In the genomic region with DNA sequence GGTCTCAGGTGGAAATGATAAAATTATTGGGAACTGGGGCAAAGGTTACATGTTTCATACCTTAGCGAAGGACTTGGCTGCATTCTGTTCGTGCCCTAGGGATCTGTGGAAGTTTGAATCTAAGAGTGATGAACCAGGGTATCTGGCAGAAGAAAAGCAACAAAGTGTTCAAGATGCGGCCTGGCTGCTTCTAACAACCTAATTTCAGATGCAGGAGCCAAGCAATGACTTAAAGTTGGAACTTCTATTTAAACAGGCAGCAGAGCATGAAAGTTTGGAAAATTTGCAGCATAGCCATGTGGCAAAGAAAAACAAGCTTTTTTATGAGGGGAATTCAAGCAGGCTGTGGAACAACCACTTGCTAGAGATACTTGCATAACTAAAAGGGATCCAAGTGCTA, we compare ENCODE assay signal across 25 cellular contexts.
"Had no signal": no experiment of that assay in that cellular context is flagged by ENCODE, and none has a peak within 500 bp of the region (broad histone marks: within the 10 kb centered on the region; RNA-seq: fewer than 3 reads in every experiment).

No MANE protein-coding gene starts in this region.

- H3K27ac ChIP-seq: brain microvascular endothelial cell, heart left ventricle had no signal

- H3K4me3 ChIP-seq: heart left ventricle had no signal

- H3K4me1 Mint-ChIP-seq: activated CD4-positive, alpha-beta memory T cell treated with anti-CD3 and anti-CD28 coated beads, Interleukin-2, amount 10 ng/mL, durations not matched to agents 7 days and 5 days; activated CD4-positive, alpha-beta T cell treated with anti-CD3 and anti-CD28 coated beads for 36 hours; activated CD4-positive, alpha-beta T cell treated with anti-CD3 and anti-CD28 coated beads, Interleukin-2, amount 10 ng/mL, durations not matched to agents 24 days and 14 days; activated T-helper 17 cell treated with anti-CD3 and anti-CD28 coated beads, Interleukin-2, amount 50 U/mL, for 72 hours; central memory CD8-positive, alpha-beta T cell; T-helper 17 cell had no signal

- H3K27me3 Mint-ChIP-seq: activated CD4-positive, alpha-beta T cell treated with anti-CD3 and anti-CD28 coated beads, Interleukin-2, amount 10 ng/mL, durations not matched to agents 24 days and 14 days had no signal

- H3K36me3 Mint-ChIP-seq: activated naive CD8-positive, alpha-beta T cell had no signal

- H3K27ac Mint-ChIP-seq: activated CD4-positive, alpha-beta memory T cell treated with anti-CD3 and anti-CD28 coated beads, Interleukin-2, amount 10 ng/mL, durations not matched to agents 7 days and 5 days; activated CD4-positive, alpha-beta T cell treated with anti-CD3 and anti-CD28 coated beads for 36 hours; activated CD4-positive, alpha-beta T cell treated with anti-CD3 and anti-CD28 coated beads, Interleukin-2, amount 10 ng/mL, durations not matched to agents 24 days and 14 days; activated naive CD8-positive, alpha-beta T cell; activated T-helper 17 cell treated with anti-CD3 and anti-CD28 coated beads, Interleukin-2, amount 50 U/mL, for 72 hours; T-helper 17 cell had no signal

- H3K4me3 Mint-ChIP-seq: activated CD4-positive, alpha-beta memory T cell treated with anti-CD3 and anti-CD28 coated beads, Interleukin-2, amount 10 ng/mL, durations not matched to agents 7 days and 5 days; activated CD4-positive, alpha-beta T cell treated with anti-CD3 and anti-CD28 coated beads for 36 hours; activated CD4-positive, alpha-beta T cell treated with anti-CD3 and anti-CD28 coated beads, Interleukin-2, amount 10 ng/mL, durations not matched to agents 24 days and 14 days; activated naive CD8-positive, alpha-beta T cell; activated T-cell treated with anti-CD3 and anti-CD28 coated beads, Interleukin-2, amount 50 U/mL, for 4 hours; activated T-helper 17 cell treated with anti-CD3 and anti-CD28 coated beads, Interleukin-2, amount 50 U/mL, for 72 hours; central memory CD8-positive, alpha-beta T cell; T-helper 17 cell had no signal

- H3K27me3 ChIP-seq: brain microvascular endothelial cell, heart left ventricle had no signal

- DNase-seq: activated CD4-positive, alpha-beta memory T cell treated with anti-CD3 and anti-CD28 coated beads, Interleukin-2, amount 10 ng/mL, durations not matched to agents 7 days and 5 days; activated CD4-positive, alpha-beta T cell treated with anti-CD3 and anti-CD28 coated beads for 36 hours; activated CD4-positive, alpha-beta T cell treated with anti-CD3 and anti-CD28 coated beads, Interleukin-2, amount 10 ng/mL, durations not matched to agents 24 days and 14 days; activated CD4-positive, alpha-beta T cell treated with anti-CD3 and anti-CD28 coated beads, Interleukin-2, amount 50 U/mL, for 4 hours; activated CD4-positive, CD25-positive, alpha-beta regulatory T cell; activated CD4-positive, CD25-positive, alpha-beta regulatory T cell treated with anti-CD3 and anti-CD28 coated beads, Interleukin-2, amount 50 U/mL, for 72 hours; activated effector memory CD4-positive, alpha-beta T cell treated with Interleukin-2 at 50 U/mL for 16 hours; activated gamma-delta T cell treated with Interleukin-2 at 50 U/mL for 16 hours; activated naive CD4-positive, alpha-beta T cell treated with anti-CD3 and anti-CD28 coated beads, Interleukin-2, amount 50 U/mL, for 16 hours; activated naive CD4-positive, alpha-beta T cell treated with Interleukin-2 at 50 U/mL for 16 hours; activated T-cell treated with anti-CD3 and anti-CD28 coated beads, Interleukin-2, amount 50 U/mL, for 4 hours; amniotic stem cell; anterior cingulate cortex; brain microvascular endothelial cell; cortex of kidney; effector CD8-positive, alpha-beta T cell; foreskin fibroblast; glutamatergic neuron; heart left ventricle; hypothalamus; T-helper 17 cell had no signal

- ATAC-seq: activated CD4-positive, alpha-beta T cell treated with anti-CD3 and anti-CD28 coated beads for 36 hours; activated T-cell treated with anti-CD3 and anti-CD28 coated beads, Interleukin-2, amount 50 U/mL, for 4 hours; activated T-helper 17 cell treated with anti-CD3 and anti-CD28 coated beads, Interleukin-2, amount 50 U/mL, for 72 hours; esophagus mucosa; heart left ventricle; T-helper 17 cell had no signal

- H3K9me3 Mint-ChIP-seq: central memory CD8-positive, alpha-beta T cell had no signal

- H3K36me3 ChIP-seq: brain microvascular endothelial cell, heart left ventricle had no signal

- H3K4me1 ChIP-seq: heart left ventricle had no signal
